12 cellular contexts compared by ENCODE assay signal in the genomic region with DNA sequence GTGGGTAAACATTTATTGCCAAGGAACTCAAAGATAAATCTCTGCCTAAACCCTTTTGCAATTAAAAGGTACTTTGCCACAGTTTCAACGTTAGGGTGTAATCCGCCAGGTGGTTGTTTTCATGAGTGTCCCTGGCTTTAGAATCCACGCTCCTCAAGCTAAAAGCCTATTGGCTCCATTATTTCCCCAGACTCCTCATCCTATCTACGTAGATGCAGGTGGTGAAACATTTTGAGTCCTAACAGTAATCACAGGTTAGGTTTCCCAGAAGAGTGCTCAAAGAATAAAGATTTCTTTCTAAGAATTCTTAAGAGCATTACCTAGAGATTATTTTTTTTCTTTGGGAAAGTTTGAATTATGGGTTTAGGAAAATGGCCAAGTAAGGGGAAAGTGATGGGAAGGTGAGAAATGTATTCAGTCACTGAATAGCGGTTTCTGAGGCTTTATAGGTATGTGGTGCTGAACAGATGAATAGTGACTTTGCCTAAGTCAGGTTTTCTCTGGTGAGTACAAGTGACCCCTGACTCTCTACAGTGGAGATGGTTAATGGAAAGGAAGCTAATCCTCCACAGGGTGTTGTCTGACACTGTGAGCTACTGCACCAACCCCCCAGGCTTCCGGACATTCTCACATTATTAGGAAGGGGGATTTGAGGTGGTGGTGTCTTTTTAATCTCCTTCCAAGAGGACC.
DNase-seq lines count a peak whose midpoint lies in the region; FAIRE-seq and TF ChIP-seq lines count a peak whose summit lies in the region.
"Had no signal": no experiment of that assay in that cellular context is flagged by ENCODE, and none has a peak within 500 bp of the region (broad histone marks: within the 10 kb centered on the region; RNA-seq: fewer than 3 reads in every experiment).

No MANE protein-coding gene starts in this region.

- peak; percentile 9 for FAIRE-seq in HTR-8/SVneo (lab: Jason Lieb, UNC)

- no peak overlapping the region for H3K14ac ChIP-seq in trophoblast cell (ENCODE audit: low read length)

- intact Hi-C loops in A673 (cut with micrococcal nuclease; ENCODE audit: unreplicated experiment) (loop anchor here (5.0 kb wide), 2 partner anchors 57 to 82 kb away; no protein-coding TSS in a partner anchor), esophagus muscularis mucosa (cut with DNase I) (no loop called here), prostate gland (cut with DNase I) (no loop called here)

- no peak overlapping the region for H2BK120ac ChIP-seq in trophoblast cell (ENCODE audit: insufficient read depth, low read length, poor library complexity)

- no peak overlapping the region for H2AK5ac ChIP-seq in trophoblast cell (ENCODE audit: low read length)

- no peak for TF ChIP-seq POLR2A in esophagus muscularis mucosa (IDR thresholded peaks at IDR 0.05; ENCODE audit: low read depth)
- no peak for TF ChIP-seq POLR2A in prostate gland (IDR thresholded peaks at IDR 0.05)

- H3K4me2 ChIP-seq in trophoblast cell (ENCODE audit: low read length): no peak overlapping the region

- H3K4ac ChIP-seq in trophoblast cell (ENCODE audit: low read depth, low read length): no peak overlapping the region

- DNase-seq in A673 (ENCODE audit: low spot score) (no peak), HTR-8/SVneo (ENCODE audit: insufficient read length, low spot score) (no peak), esophagus muscularis mucosa (ENCODE audit: extremely low spot score) (no peak), prostate gland (ENCODE audit: low spot score) (no peak), midbrain (lab: John Stamatoyannopoulos, UW) (no peak), DMS 273 (lab: John Stamatoyannopoulos, UW; ENCODE audit: unreplicated experiment) (no peak), trophoblast cell (no peak)
- no peak for DNase-seq in CD8-positive, alpha-beta memory T cell
- DNase-seq: NCI-H1694; stimulated activated CD4-positive, alpha-beta T cell treated with anti-CD3 and anti-CD28 coated beads, Interleukin-4, amount 100 ng/mL, for 4 hours; T-helper 9 cell had no signal

- POLR2A ChIA-PET in A673 (lab: Charles Lee; ENCODE audit: low non-redundant PET): no interaction called here
- POLR2A ChIA-PET in CD8-positive, alpha-beta memory T cell (lab: Charles Lee): no interaction called here

- peaks cover 2% of the 10 kb centered on the region for H3K79me2 ChIP-seq in trophoblast cell (ENCODE audit: control insufficient read depth, insufficient read depth, low read length, poor library complexity)

- H2AFZ ChIP-seq in trophoblast cell (ENCODE audit: insufficient read depth, low read length, poor library complexity): no peak overlapping the region

- peaks cover 0 to 9% (median 0%) of the 10 kb centered on the region in 3 donors for H3K36me3 Mint-ChIP-seq in CD8-positive, alpha-beta memory T cell
- H3K36me3 Mint-ChIP-seq: CD14-positive monocyte had no signal

- no peak overlapping the region for H3K18ac ChIP-seq in trophoblast cell (ENCODE audit: low read length)

- peaks cover 41% of the 10 kb centered on the region for H3K4me1 ChIP-seq in A673 (ENCODE audit: insufficient read depth, low read length, poor library complexity, severe bottlenecking)
- peaks cover 75 to 84% (median 79%) of the 10 kb centered on the region in 4 donors for H3K4me1 ChIP-seq in esophagus muscularis mucosa
- peaks cover 4% of the 10 kb centered on the region for H3K4me1 ChIP-seq in prostate gland (replicated peaks)
- peaks cover 3% of the 10 kb centered on the region in 2 experiments for H3K4me1 ChIP-seq in trophoblast cell (ENCODE audit: control insufficient read depth in 1 of 2, insufficient read depth in 2 of 2, low read length in 2 of 2)
- no peaks in the 10 kb centered on the region for H3K4me1 ChIP-seq in CD8-positive, alpha-beta memory T cell (ENCODE audit: insufficient read depth, low read length)

- TF ChIP-seq CTCF in A673 (conservative IDR thresholded peaks at IDR 0.05; ENCODE audit: low read depth, low read length) (no peak), esophagus muscularis mucosa (IDR thresholded peaks at IDR 0.05) (no peak), prostate gland (IDR thresholded peaks at IDR 0.05) (no peak)

- H3K9me3 ChIP-seq in A673 (ENCODE audit: low read depth, low read length, poor library complexity, severe bottlenecking) (no peaks in the 10 kb centered on the region), esophagus muscularis mucosa (no peaks in the 10 kb centered on the region), prostate gland (no peaks in the 10 kb centered on the region), trophoblast cell (ENCODE audit: insufficient read depth, low read depth, low read length) (no peaks in the 10 kb centered on the region)
- H3K9me3 ChIP-seq in CD8-positive, alpha-beta memory T cell (ENCODE audit: low read length): no peaks in the 10 kb centered on the region

- H2BK12ac ChIP-seq in trophoblast cell (ENCODE audit: low read length): no peak overlapping the region

- H3K4me3 Mint-ChIP-seq in CD8-positive, alpha-beta memory T cell: no peak overlapping the region

- no peak overlapping the region for H3K23ac ChIP-seq in trophoblast cell (ENCODE audit: low read length)

- no TSS peak for BruUV-seq in A673 (replicated peaks; lab: Mats Ljungman, UMichigan)

- no peak overlapping the region for H3K27ac Mint-ChIP-seq in CD8-positive, alpha-beta memory T cell
- H3K27ac Mint-ChIP-seq: CD14-positive monocyte had no signal

- H4K91ac ChIP-seq in trophoblast cell (ENCODE audit: low read depth, low read length): no peak overlapping the region

- no peak for TF ChIP-seq EP300 in esophagus muscularis mucosa (IDR thresholded peaks at IDR 0.05)

- CTCF ChIA-PET in A673 (lab: Charles Lee): interaction anchor here (0.5 to 0.7 kb wide), 2 partner anchors 747 to 763 kb away, joined by 3 to 5 read pairs; no protein-coding TSS in a partner anchor
- CTCF ChIA-PET in CD8-positive, alpha-beta memory T cell (lab: Charles Lee): no interaction called here

- H3K27me3 ChIP-seq in A673 (replicated peaks; ENCODE audit: insufficient read depth, low read depth, low read length, poor library complexity) (no peaks in the 10 kb centered on the region), esophagus muscularis mucosa (no peaks in the 10 kb centered on the region), prostate gland (replicated peaks; ENCODE audit: insufficient read depth) (no peaks in the 10 kb centered on the region), trophoblast cell (ENCODE audit: insufficient read depth, low read length) (peaks cover 2% of the 10 kb centered on the region)
- no peaks in the 10 kb centered on the region for H3K27me3 ChIP-seq in CD8-positive, alpha-beta memory T cell (ENCODE audit: insufficient read depth, low read length, poor library complexity, severe bottlenecking)

- peaks cover 2% of the 10 kb centered on the region for H3K79me1 ChIP-seq in trophoblast cell (ENCODE audit: low read length)

- no peak overlapping the region for H4K12ac ChIP-seq in trophoblast cell (ENCODE audit: low read depth, low read length)

- no peaks in the 10 kb centered on the region for H3K36me3 ChIP-seq in A673 (ENCODE audit: insufficient read depth, low read length, poor library complexity, severe bottlenecking)
- H3K36me3 ChIP-seq in esophagus muscularis mucosa: peaks cover 0 to 14% (median 8%) of the 10 kb centered on the region in 4 donors
- H3K36me3 ChIP-seq in prostate gland: no peaks in the 10 kb centered on the region
- H3K36me3 ChIP-seq in trophoblast cell (ENCODE audit: control insufficient read depth in 1 of 2, insufficient read depth in 2 of 2, low read length in 2 of 2): peaks cover 5 to 13% of the 10 kb centered on the region in 2 experiments
- H3K36me3 ChIP-seq in CD8-positive, alpha-beta memory T cell (ENCODE audit: insufficient read depth, low read length): no peaks in the 10 kb centered on the region

- no peak overlapping the region for H3K9ac ChIP-seq in trophoblast cell (ENCODE audit: low read length)

- no peak overlapping the region for H3K4me3 ChIP-seq in A673 (ENCODE audit: low read depth, low read length, poor library complexity, severe bottlenecking)
- peak overlapping the region; percentile 45 to 57 (median 50) for H3K4me3 ChIP-seq in esophagus muscularis mucosa
- no peak overlapping the region for H3K4me3 ChIP-seq in prostate gland
- H3K4me3 ChIP-seq in trophoblast cell (ENCODE audit: low read depth, low read length): no peak overlapping the region
- H3K4me3 ChIP-seq in CD8-positive, alpha-beta memory T cell (ENCODE audit: low read length): no peak overlapping the region

- H2BK5ac ChIP-seq in trophoblast cell (ENCODE audit: low read depth, low read length, poor library complexity): no peak overlapping the region

- 66% methylated on average over 6 of the region's 6 CpGs for WGBS in esophagus muscularis mucosa
- WGBS in prostate gland: 59% methylated on average over 6 of the region's 6 CpGs
- no CpG with 5 or more reads among the region's 6 CpGs for WGBS in trophoblast cell (ENCODE audit: extremely low coverage, insufficient coverage, insufficient read length)

- no peak overlapping the region for H4K8ac ChIP-seq in trophoblast cell (ENCODE audit: low read depth, low read length)

- peaks cover 6 to 30% of the 10 kb centered on the region in 2 donors for H3K27me3 Mint-ChIP-seq in CD8-positive, alpha-beta memory T cell

- no peaks in the 10 kb centered on the region for H3K4me1 Mint-ChIP-seq in CD8-positive, alpha-beta memory T cell
- H3K4me1 Mint-ChIP-seq: CD14-positive monocyte had no signal

- no peaks in the 10 kb centered on the region for H3K9me3 Mint-ChIP-seq in CD8-positive, alpha-beta memory T cell

- peak overlapping the region; percentile 77 for H3K27ac ChIP-seq in A673 (ENCODE audit: low read depth, low read length, poor library complexity, severe bottlenecking)
- H3K27ac ChIP-seq in esophagus muscularis mucosa (replicated peaks in 1 of 4): peak overlapping the region; percentile 81 to 90 (median 88)
- peak overlapping the region; percentile 12 to 65 for H3K27ac ChIP-seq in prostate gland
- no peak overlapping the region for H3K27ac ChIP-seq in trophoblast cell (ENCODE audit: low read depth, low read length)
- H3K27ac ChIP-seq in CD8-positive, alpha-beta memory T cell (ENCODE audit: low read depth, low read length): no peak overlapping the region

Comparison
In these comparisons a context has a peak if more than half of its experiments do, and no peak if none do; other contexts are left out.
1. H3K27ac ChIP-seq: peak in A673 (single experiment), esophagus muscularis mucosa (4 of 4) and prostate gland (2 of 2); none in trophoblast cell (single experiment) and CD8-positive, alpha-beta memory T cell (single experiment).
2. H3K4me3 ChIP-seq: peak in esophagus muscularis mucosa (4 of 4); none in A673 (single experiment), prostate gland (0 of 2), trophoblast cell (single experiment) and CD8-positive, alpha-beta memory T cell (single experiment).